9 cellular contexts compared by ENCODE assay signal in the genomic region with DNA sequence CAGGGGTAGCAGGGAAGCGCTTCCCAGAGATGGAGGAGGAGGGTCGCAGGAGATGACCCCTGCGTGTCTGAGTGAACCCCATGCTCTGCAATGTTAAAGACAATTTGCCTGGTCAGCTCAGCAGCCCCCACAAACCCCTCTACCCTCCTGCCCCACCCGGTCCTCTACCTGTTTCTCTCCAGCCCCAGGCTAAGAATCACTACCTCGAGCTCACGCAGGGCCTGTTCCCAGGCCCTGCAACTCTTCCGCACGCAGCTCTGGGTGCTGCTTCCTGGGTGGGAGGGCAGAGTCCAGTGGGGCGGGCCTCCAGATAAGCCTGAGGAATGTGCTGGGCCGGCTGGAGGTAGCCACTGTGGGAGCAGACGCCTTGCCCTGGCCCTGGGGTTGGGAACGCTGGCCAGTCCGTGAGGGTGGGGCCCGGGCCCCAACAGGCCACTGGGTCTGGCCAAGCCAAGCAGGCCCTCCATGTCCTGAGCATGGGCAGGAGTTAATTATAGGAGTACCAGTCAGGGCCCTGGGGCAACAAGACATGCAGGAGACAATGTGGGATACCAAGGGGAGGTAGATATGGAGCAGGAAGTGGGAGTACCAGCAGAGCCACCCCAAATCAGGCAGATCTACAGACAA. TPM values are rescaled to one million over a fixed set of nuclear protein-coding genes. Genes with fewer than 3 reads are reported as not detected.
DNase-seq lines count a peak whose midpoint lies in the region; ATAC-seq and TF ChIP-seq lines count a peak whose summit lies in the region.
"Had no signal": no experiment of that assay in that cellular context is flagged by ENCODE, and none has a peak within 500 bp of the region (broad histone marks: within the 10 kb centered on the region; RNA-seq: fewer than 3 reads in every experiment).

No MANE protein-coding gene starts in this region.

- H3K36me3 ChIP-seq in hepatocyte (replicated peaks; ENCODE audit: insufficient read depth, low read depth) = no peaks in the 10 kb centered on the region

- H2AFZ ChIP-seq in hepatocyte = no peak overlapping the region

- peaks cover 26% of the 10 kb centered on the region for H4K20me1 ChIP-seq in hepatocyte (ENCODE audit: insufficient read depth, poor library complexity, severe bottlenecking)

- H3K27me3 ChIP-seq in hepatocyte = no peaks in the 10 kb centered on the region

- peak overlapping the region; percentile 84 for H3K4me2 ChIP-seq in hepatocyte

- no peaks in the 10 kb centered on the region for H3K9me2 ChIP-seq in hepatocyte (replicated peaks; ENCODE audit: insufficient read depth)

- peaks cover 78% of the 10 kb centered on the region for H3K4me1 ChIP-seq in hepatocyte (ENCODE audit: insufficient read depth)

- no peak for ATAC-seq in HG02973 (IDR thresholded peaks at IDR 0.05; ENCODE audit: unreplicated experiment)

- H3K9me3 ChIP-seq in hepatocyte (ENCODE audit: low read depth) = no peaks in the 10 kb centered on the region

- H3K27ac ChIP-seq in angular gyrus (ENCODE audit: low read depth, low read length) = peak overlapping the region; percentile 34
- peak overlapping the region; percentile 93 for H3K27ac ChIP-seq in hepatocyte

- peak; percentile 89 for DNase-seq in EH (ENCODE audit: low read depth)
- peak; percentile 90 for DNase-seq in hepatocyte (ENCODE audit: low spot score)
- peak; percentile 51 for DNase-seq in retinal pigment epithelial cell (ENCODE audit: low read depth)
- DNase-seq in NCI-H2081 treated with DMSO at 0.1 percent for 48 hours (lab: John Stamatoyannopoulos, UW) = no peak
- DNase-seq in retina = no peak
- no peak for DNase-seq in germinal center (ENCODE audit: low spot score)
- DNase-seq: activated T-cell treated with anti-CD3 and anti-CD28 coated beads, Interleukin-2, amount 50 U/mL, for 48 hours had no signal

- no peak overlapping the region for H3K4me3 ChIP-seq in hepatocyte
- H3K4me3 ChIP-seq in retinal pigment epithelial cell (ENCODE audit: low read length) = peak overlapping the region; percentile 48

- H3K79me2 ChIP-seq in hepatocyte = peaks cover 81% of the 10 kb centered on the region

- WGBS in hepatocyte (ENCODE audit: low lambda C conversion rate, missing lambda C conversion rate) = 29% methylated on average over 14 of the region's 14 CpGs

- TF ChIP-seq CTCF in hepatocyte (IDR thresholded peaks at IDR 0.05; ENCODE audit: poor library complexity) (no peak), retinal pigment epithelial cell (conservative IDR thresholded peaks at IDR 0.05; ENCODE audit: low read depth, low read length) (no peak)

RNA-seq across cellular contexts. Expression of gene DOK4, which starts 6.1 kb away (rescaled TPM):
- total RNA-seq in hepatocyte = 112 and 122 TPM in 2 replicates
- polyA plus RNA-seq in hepatocyte = 96.3 and 106 TPM in 2 replicates

RNA-seq across cellular contexts. Expression of gene POLR2C, which starts 17.8 kb away (rescaled TPM):
- 92.5 and 101 TPM in 2 replicates for total RNA-seq in hepatocyte
- polyA plus RNA-seq in hepatocyte = 49.0 and 56.6 TPM in 2 replicates

RNA-seq across cellular contexts. Expression of gene COQ9, which starts 33.0 kb away (rescaled TPM):
- total RNA-seq in hepatocyte = 57.1 and 61.9 TPM in 2 replicates
- polyA plus RNA-seq in hepatocyte = 63.2 and 81.5 TPM in 2 replicates

RNA-seq across cellular contexts. Expression of gene CIAPIN1, which starts 33.1 kb away (rescaled TPM):
- total RNA-seq in hepatocyte = 53.1 and 54.2 TPM in 2 replicates
- 53.7 and 56.1 TPM in 2 replicates for polyA plus RNA-seq in hepatocyte

RNA-seq across cellular contexts. Expression of gene CCDC102A, which starts 56.1 kb away (rescaled TPM):
- total RNA-seq in hepatocyte = 10.5 and 11.4 TPM in 2 replicates
- polyA plus RNA-seq in hepatocyte = 13.1 and 17.2 TPM in 2 replicates

Comparison
In these comparisons a context has a peak if more than half of its experiments do, and no peak if none do; other contexts are left out.
1. DNase-seq: peak in EH (single experiment), hepatocyte (single experiment) and retinal pigment epithelial cell (single experiment); none in NCI-H2081 treated with DMSO at 0.1 percent for 48 hours (single experiment), retina (single experiment) and germinal center (single experiment).